Comparison of ENCODE assay signal across 12 cellular contexts in the genomic region with DNA sequence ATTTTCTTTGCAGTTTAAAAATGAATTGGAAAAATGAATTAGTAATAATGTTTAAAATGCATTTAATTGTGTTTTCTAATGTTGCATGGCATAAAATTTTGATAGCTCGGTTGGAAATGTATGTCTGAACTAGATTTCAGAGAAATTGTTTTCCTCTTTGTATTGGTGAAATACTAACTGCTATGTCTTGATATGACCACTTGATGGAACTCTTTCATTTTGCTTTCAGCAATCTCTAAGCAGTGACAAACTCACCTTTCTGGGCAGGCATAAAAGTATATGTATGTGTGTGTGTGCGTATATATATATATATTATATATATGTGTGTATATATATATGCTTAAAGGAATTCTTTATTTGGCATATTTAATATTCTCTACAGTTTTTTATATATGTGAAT.
DNase-seq lines count a peak whose midpoint lies in the region; ATAC-seq and TF ChIP-seq lines count a peak whose summit lies in the region.
"Had no signal": no experiment of that assay in that cellular context is flagged by ENCODE, and none has a peak within 500 bp of the region (broad histone marks: within the 10 kb centered on the region; RNA-seq: fewer than 3 reads in every experiment).

No MANE protein-coding gene starts in this region.

- no peaks in the 10 kb centered on the region for H3K79me2 ChIP-seq in osteoblast (ENCODE audit: insufficient read depth, low read length)

- intact Hi-C loops in dorsolateral prefrontal cortex (cut with DNase I), result no loop called here

- H3K27ac ChIP-seq in dorsolateral prefrontal cortex, result no peak overlapping the region
- no peak overlapping the region for H3K27ac ChIP-seq in osteoblast (ENCODE audit: low read depth, low read length)
- H3K27ac ChIP-seq: neutrophil had no signal

- no peaks in the 10 kb centered on the region for H3K36me3 ChIP-seq in osteoblast (ENCODE audit: insufficient read depth, low read length)
- H3K36me3 ChIP-seq: neutrophil had no signal

- H2AFZ ChIP-seq in osteoblast (ENCODE audit: low read length), result no peak overlapping the region

- H4K20me1 ChIP-seq in osteoblast (ENCODE audit: insufficient read depth, low read length), result no peaks in the 10 kb centered on the region

- H3K9me3 ChIP-seq in osteoblast (ENCODE audit: low read depth, low read length), result no peaks in the 10 kb centered on the region
- H3K9me3 ChIP-seq: neutrophil had no signal

- peaks cover 0 to 3% (median 0%) of the 10 kb centered on the region in 45 donors for H3K27me3 ChIP-seq in dorsolateral prefrontal cortex
- H3K27me3 ChIP-seq in osteoblast (ENCODE audit: insufficient read depth, low read length), result no peaks in the 10 kb centered on the region
- H3K27me3 ChIP-seq: neutrophil had no signal

- no peak overlapping the region for H3K4me2 ChIP-seq in osteoblast (ENCODE audit: insufficient read depth, low read length)

- peak; percentile 3 for DNase-seq in NCI-H2107 treated with DMSO at 0.1 percent for 48 hours (lab: John Stamatoyannopoulos, UW; ENCODE audit: unreplicated experiment)
- DNase-seq in NCI-H2107 (lab: John Stamatoyannopoulos, UW), result no peak
- peak; percentile 17 for DNase-seq in NCI-H345 (lab: John Stamatoyannopoulos, UW)
- no peak for DNase-seq in dorsolateral prefrontal cortex
- DNase-seq in osteoblast (ENCODE audit: insufficient read length, low spot score, missing footprints), result no peak
- DNase-seq in 8988T, result no peak
- DNase-seq in activated CD4-positive, CD25-positive, alpha-beta regulatory T cell treated with anti-CD3 and anti-CD28 coated beads, Interleukin-2, amount 50 U/mL, for 72 hours, result no peak
- DNase-seq: CD4-positive, CD25-positive, alpha-beta regulatory T cell; dermis blood vessel endothelial cell; stimulated activated naive CD4-positive, alpha-beta T cell treated with Interleukin-2 at 50 U/mL for 16 hours had no signal

- no peaks in the 10 kb centered on the region for H3K4me1 ChIP-seq in osteoblast (ENCODE audit: insufficient read depth, low read length)

- H3K4me3 ChIP-seq in dorsolateral prefrontal cortex, result no peak overlapping the region
- H3K4me3 ChIP-seq in osteoblast (ENCODE audit: insufficient read depth, low read length), result no peak overlapping the region

- no peak for ATAC-seq in GM19467 (IDR thresholded peaks at IDR 0.05; ENCODE audit: unreplicated experiment)

- TF ChIP-seq CTCF in dorsolateral prefrontal cortex (IDR thresholded peaks at IDR 0.05 in 54 of 56, conservative IDR thresholded peaks at IDR 0.05 in 2 of 56; ENCODE audit: low read depth in 1 of 56, partially characterized antibody in 56 of 56), result peak in 54 of 56 donors; percentile 13 to 64 (median 48)
- peak; percentile 28 for TF ChIP-seq CTCF in osteoblast (IDR thresholded peaks at IDR 0.05; ENCODE audit: extremely low read depth, low read depth, low read length)

Comparison
In these comparisons a context has a peak if more than half of its experiments do, and no peak if none do; other contexts are left out.
1. DNase-seq: peak in NCI-H2107 treated with DMSO at 0.1 percent for 48 hours (single experiment) and NCI-H345 (single experiment); none in NCI-H2107 (single experiment), dorsolateral prefrontal cortex (0 of 10), osteoblast (single experiment), 8988T (single experiment) and activated CD4-positive, CD25-positive, alpha-beta regulatory T cell treated with anti-CD3 and anti-CD28 coated beads, Interleukin-2, amount 50 U/mL, for 72 hours (single experiment).